ENCODE assay signal across 9 cellular contexts in genomic region chr3:15333099-15333956, GRCh38. TPM values are rescaled to one million over a fixed set of nuclear protein-coding genes. Genes with fewer than 3 reads are reported as not detected.
DNase-seq lines count a peak whose midpoint lies in the region; ATAC-seq and TF ChIP-seq lines count a peak whose summit lies in the region.
"Had no signal": no experiment of that assay in that cellular context is flagged by ENCODE, and none has a peak within 500 bp of the region (broad histone marks: within the 10 kb centered on the region; RNA-seq: fewer than 3 reads in every experiment).

No MANE protein-coding gene starts in this region.

- H4K91ac ChIP-seq in IMR-90 (ENCODE audit: insufficient read depth, low read depth, low read length), result no peak overlapping the region

- H3K9ac ChIP-seq in IMR-90 (ENCODE audit: low read depth, low read length), result no peak overlapping the region

- peak overlapping the region; percentile 97 for H2AFZ ChIP-seq in ACC112 (ENCODE audit: low read length, unreplicated experiment)
- H2AFZ ChIP-seq in IMR-90 (replicated peaks; ENCODE audit: low read length, poor library complexity), result peak overlapping the region; percentile 98

- in situ Hi-C loops in IMR-90 (cut with MboI; ENCODE audit: low sequenced_read_pairs), result loop anchor here (5.0 kb wide), 1 partner anchor 66 kb away; no protein-coding TSS in a partner anchor

- no peak overlapping the region for H3K56ac ChIP-seq in IMR-90 (ENCODE audit: extremely low read depth, insufficient read depth, low read length)

- H2AK9ac ChIP-seq in IMR-90 (replicated peaks; ENCODE audit: low read depth, low read length, poor library complexity), result no peak overlapping the region

- H4K20me1 ChIP-seq in IMR-90 (ENCODE audit: insufficient read depth, low read length), result no peaks in the 10 kb centered on the region

- BruUV-seq in IMR-90 (replicated peaks; lab: Mats Ljungman, UMichigan), result no TSS peak

- H2BK120ac ChIP-seq in IMR-90 (ENCODE audit: low read depth, low read length), result no peak overlapping the region

- peaks cover 7% of the 10 kb centered on the region; the same call in 1 of the 2 replicates for H3K36me3 ChIP-seq in ACC112 (ENCODE audit: insufficient read depth, low read length)
- H3K36me3 ChIP-seq in IMR-90 (ENCODE audit: control insufficient read depth, insufficient read depth, low read length), result no peaks in the 10 kb centered on the region
- H3K36me3 ChIP-seq: MG63 had no signal

- H3K4me1 Mint-ChIP-seq in naive B cell, result peaks cover 46 to 68% (median 52%) of the 10 kb centered on the region in 3 donors

- CTCF ChIA-PET in IMR-90 (lab: Yijun Ruan, JAX), result interaction anchor here (0.6 to 1.8 kb wide), 5 partner anchors 13 to 66 kb away, joined by 3 to 12 read pairs (median 5); no protein-coding TSS in a partner anchor

- H4K5ac ChIP-seq in IMR-90 (ENCODE audit: low read depth, low read length), result no peak overlapping the region

- peak overlapping the region; percentile 62; the same call in 1 of the 2 replicates for H3K4ac ChIP-seq in IMR-90 (ENCODE audit: low read depth, low read length)

- peaks cover 23% of the 10 kb centered on the region for H3K79me2 ChIP-seq in ACC112 (ENCODE audit: control insufficient read depth, insufficient read depth, low read length, unreplicated experiment)

- TF ChIP-seq CTCF in IMR-90 (conservative IDR thresholded peaks at IDR 0.05; ENCODE audit: low read depth, low read length) (no peak), choroid plexus epithelial cell (conservative IDR thresholded peaks at IDR 0.05; ENCODE audit: low read depth, low read length) (no peak)

- H3K4me1 ChIP-seq in ACC112 (ENCODE audit: control insufficient read depth, insufficient read depth, low read length, unreplicated experiment) (peaks cover 30% of the 10 kb centered on the region), IMR-90 (ENCODE audit: control insufficient read depth, insufficient read depth, low read length) (peaks cover 8% of the 10 kb centered on the region; the same call in 1 of the 2 replicates)

- no peak for ATAC-seq in IMR-90 (ENCODE audit: low read depth)
- no peak for ATAC-seq in naive B cell (ENCODE audit: low read depth in 2 of 2)
- ATAC-seq in GM18502 (IDR thresholded peaks at IDR 0.05; ENCODE audit: poor library complexity, unreplicated experiment), result no peak

- peak overlapping the region; percentile 95 to 99 (median 97) for H3K4me3 Mint-ChIP-seq in naive B cell

- 92% methylated on average over 3 of the region's 10 CpGs; no CpG with 5 or more reads in 1 of the 2 experiments for WGBS in IMR-90 (ENCODE audit: extremely low coverage in 2 of 2, insufficient read length in 1 of 2), 2 experiments

- H2BK15ac ChIP-seq in IMR-90 (ENCODE audit: low read depth, low read length), result no peak overlapping the region

- H3K4me2 ChIP-seq in IMR-90 (ENCODE audit: low read depth, low read length), result no peak overlapping the region

- H3K27ac Mint-ChIP-seq in naive B cell, result peak overlapping the region; percentile 89 to 99 (median 96)

- dilution Hi-C loops in IMR-90 (cut with HindIII; ENCODE audit: low sequenced_read_pairs, unreplicated experiment), result no loop called here

- H3K27me3 Mint-ChIP-seq in naive B cell, result no peaks in the 10 kb centered on the region

- H3K27me3 ChIP-seq in ACC112 (ENCODE audit: insufficient read depth, low read length), result no peaks in the 10 kb centered on the region
- H3K27me3 ChIP-seq in IMR-90 (ENCODE audit: control insufficient read depth, insufficient read depth, low read length), result no peaks in the 10 kb centered on the region
- H3K27me3 ChIP-seq: MG63 had no signal

- peak overlapping the region; percentile 87 for H3K4me3 ChIP-seq in ACC112 (ENCODE audit: low read depth, low read length)
- no peak overlapping the region for H3K4me3 ChIP-seq in IMR-90 (ENCODE audit: insufficient read depth, low read depth, low read length)
- peak overlapping the region; percentile 95 for H3K4me3 ChIP-seq in choroid plexus epithelial cell (ENCODE audit: low read depth, low read length)

- H3K23ac ChIP-seq in IMR-90 (ENCODE audit: low read depth, low read length), result no peak overlapping the region

- TF ChIP-seq POLR2A in IMR-90 (IDR thresholded peaks at IDR 0.05; ENCODE audit: low read depth, low read length), result no peak

- no peak overlapping the region for H2BK5ac ChIP-seq in IMR-90 (ENCODE audit: low read depth, low read length, poor library complexity, severe bottlenecking)

- no peak for TF ChIP-seq RAD21 in IMR-90 (IDR thresholded peaks at IDR 0.05; ENCODE audit: low read length)

- intact Hi-C loops in IMR-90 (cut with micrococcal nuclease), result loop anchor here (2.0 to 5.0 kb wide), 2 partner anchors 45 to 126 kb away; partner anchors contain the start of gene CAPN7

- H2AK5ac ChIP-seq in IMR-90 (ENCODE audit: low read depth, low read length), result 0 out of 2 replicates have a peak overlapping the region, but pooled peaks have one; percentile 16

- H3K9me3 Mint-ChIP-seq in naive B cell, result no peaks in the 10 kb centered on the region

- peaks cover 7% of the 10 kb centered on the region; the same call in 1 of the 2 replicates for H3K9me1 ChIP-seq in IMR-90 (ENCODE audit: insufficient read depth, low read length)

- peak overlapping the region in 1 of 2 experiments; percentile 87; a peak in 1 of 4 replicates for H4K8ac ChIP-seq in IMR-90 (ENCODE audit: low read depth in 2 of 2, low read length in 2 of 2)

- H3K79me1 ChIP-seq in IMR-90 (ENCODE audit: low read depth in 1 of 2, low read length in 2 of 2), result peaks cover 0 to 3% of the 10 kb centered on the region in 2 experiments; a peak in 1 of 4 replicates

- no peak overlapping the region for H3K14ac ChIP-seq in IMR-90 (replicated peaks; ENCODE audit: low read depth, low read length)

- H2BK20ac ChIP-seq in IMR-90 (ENCODE audit: low read depth, low read length), result no peak overlapping the region

- no peak overlapping the region for H3K18ac ChIP-seq in IMR-90 (ENCODE audit: low read depth, low read length)

- DNase-seq in IMR-90 (no peak), choroid plexus epithelial cell (ENCODE audit: low read depth) (no peak), naive B cell (no peak), ureter (ENCODE audit: low spot score) (no peak), LoVo (ENCODE audit: low spot score) (no peak), NCI-H2171 (lab: John Stamatoyannopoulos, UW) (no peak)

- POLR2A ChIA-PET in IMR-90 (lab: Charles Lee; ENCODE audit: unreplicated experiment), result no interaction called here

- peaks cover 10 to 14% of the 10 kb centered on the region in 2 donors for H3K36me3 Mint-ChIP-seq in naive B cell

- no peak overlapping the region for H3K27ac ChIP-seq in ACC112 (ENCODE audit: low read depth, low read length)
- H3K27ac ChIP-seq in IMR-90 (ENCODE audit: insufficient read depth, low read length), result no peak overlapping the region

- no peaks in the 10 kb centered on the region for H3K9me3 ChIP-seq in IMR-90 (ENCODE audit: control insufficient read depth, insufficient read depth, low read length)
- H3K9me3 ChIP-seq: MG63 had no signal

TF ChIP-seq in IMR-90, 13 proteins besides CTCF, POLR2A, EP300 and RAD21:
- TF ChIP-seq MAZ (IDR thresholded peaks at IDR 0.05; ENCODE audit: borderline replicate concordance, low read depth, low read length) (no peak), RCOR1 (IDR thresholded peaks at IDR 0.05; ENCODE audit: insufficient replicate concordance, low read length) (no peak), MAFK (IDR thresholded peaks at IDR 0.05; ENCODE audit: low read depth, low read length) (peak; percentile 87), NFE2L2 (IDR thresholded peaks at IDR 0.05; ENCODE audit: low read depth, low read length) (peak; percentile 94)

RNA-seq across cellular contexts. Expression of gene SH3BP5, which starts 0.9 kb away (rescaled TPM):
- total RNA-seq in IMR-90 (2012; rRNA removed) (14.0 and 14.2 TPM in 2 replicates), ureter (68.0 TPM)
- polyA plus RNA-seq in IMR-90 (2012; rRNA removed) (22.3 and 23.5 TPM in 2 replicates), naive B cell (ENCODE audit: low read depth in 6 of 6) (100 to 1,000 TPM in 5 of 6 donors, 10 to 100 TPM in 1; 71.3 to 177 (median 131) TPM)
- polyA plus RNA-seq in IMR-90 (2012; cell fraction: cytosol; rRNA removed), result 20.8 and 23.4 TPM in 2 replicates
- 18.9 and 31.2 TPM in 2 replicates for polyA plus RNA-seq in IMR-90 (2012; cell fraction: nucleus; rRNA removed; ENCODE audit: low replicate concordance)
